ENCODE assay signal across 8 cellular contexts in the genomic region with DNA sequence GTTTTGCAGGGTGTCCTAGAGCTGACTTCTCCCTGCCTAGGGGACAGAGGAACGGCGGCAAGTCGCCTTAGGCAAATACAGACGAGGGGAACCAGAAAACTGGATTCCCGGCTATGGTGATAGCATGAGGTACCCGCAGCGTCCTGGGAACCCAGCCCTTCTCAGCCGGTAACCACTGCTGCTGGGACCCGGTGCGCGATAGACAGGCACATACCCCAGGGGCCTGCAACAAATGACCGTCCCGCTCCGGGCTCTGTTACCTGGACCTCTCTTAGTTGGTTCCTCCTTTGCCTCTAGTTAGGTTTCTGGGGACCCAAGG. TPM values are rescaled to one million over a fixed set of nuclear protein-coding genes. Genes with fewer than 3 reads are reported as not detected.
DNase-seq lines count a peak whose midpoint lies in the region; ATAC-seq, FAIRE-seq and TF ChIP-seq lines count a peak whose summit lies in the region.

No MANE protein-coding gene starts in this region.

- H3K36me3 Mint-ChIP-seq in activated T-helper 2 cell treated with anti-CD3 and anti-CD28 coated beads, Interferon-gamma antibody, Interleukin-2, Interleukin-4, amounts not matched to agents 10 μg/mL and 5 μg/mL and 100 μg/mL, durations not matched to agents 14 hours and 24 hours and 36 hours (ENCODE audit: low read depth), result peaks cover 3% of the 10 kb centered on the region

- H3K9me3 Mint-ChIP-seq in activated T-helper 2 cell treated with anti-CD3 and anti-CD28 coated beads, Interferon-gamma antibody, Interleukin-2, Interleukin-4, amounts not matched to agents 10 μg/mL and 5 μg/mL and 100 μg/mL, durations not matched to agents 14 hours and 24 hours and 36 hours, result no peaks in the 10 kb centered on the region

- no peaks in the 10 kb centered on the region for H3K36me3 ChIP-seq in iPS-18a (ENCODE audit: control insufficient read depth, low read depth, low read length)
- H3K36me3 ChIP-seq in suprapubic skin, result no peaks in the 10 kb centered on the region

- peaks cover 6% of the 10 kb centered on the region for H3K4me1 ChIP-seq in iPS-18a (ENCODE audit: control insufficient read depth, low read depth, low read length)
- H3K4me1 ChIP-seq in suprapubic skin, result peaks cover 21% of the 10 kb centered on the region

- peak overlapping the region; percentile 75 for H3K9ac ChIP-seq in iPS-18a (ENCODE audit: low read length)

- TF ChIP-seq POLR2A in suprapubic skin (IDR thresholded peaks at IDR 0.05), result no peak
- no peak for TF ChIP-seq POLR2A in GM12891 (IDR thresholded peaks at IDR 0.05; ENCODE audit: low read depth, low read length)

- no peak for TF ChIP-seq CTCF in suprapubic skin (IDR thresholded peaks at IDR 0.05)

- WGBS in suprapubic skin, result 15% methylated on average over 14 of the region's 14 CpGs

- H3K27ac Mint-ChIP-seq in activated T-helper 2 cell treated with anti-CD3 and anti-CD28 coated beads, Interferon-gamma antibody, Interleukin-2, Interleukin-4, amounts not matched to agents 10 μg/mL and 5 μg/mL and 100 μg/mL, durations not matched to agents 14 hours and 24 hours and 36 hours, result no peak overlapping the region

- peaks cover 57% of the 10 kb centered on the region for H3K27me3 Mint-ChIP-seq in activated T-helper 2 cell treated with anti-CD3 and anti-CD28 coated beads, Interferon-gamma antibody, Interleukin-2, Interleukin-4, amounts not matched to agents 10 μg/mL and 5 μg/mL and 100 μg/mL, durations not matched to agents 14 hours and 24 hours and 36 hours (ENCODE audit: low read depth)

- H3K4me3 ChIP-seq in iPS-18a (ENCODE audit: low read length) (peak overlapping the region; percentile 70), suprapubic skin (peak overlapping the region; percentile 62)

- H3K27me3 ChIP-seq in iPS-18a (ENCODE audit: control insufficient read depth, insufficient read depth, low read length) (peaks cover 50% of the 10 kb centered on the region), suprapubic skin (peaks cover 44% of the 10 kb centered on the region)

- H3K9me3 ChIP-seq in iPS-18a (ENCODE audit: control insufficient read depth, low read depth, low read length) (no peaks in the 10 kb centered on the region), suprapubic skin (no peaks in the 10 kb centered on the region)

- TF ChIP-seq EP300 in suprapubic skin (IDR thresholded peaks at IDR 0.05), result no peak

- no peak for DNase-seq in activated T-helper 2 cell treated with anti-CD3 and anti-CD28 coated beads, Interferon-gamma antibody, Interleukin-2, Interleukin-4, amounts not matched to agents 10 μg/mL and 5 μg/mL and 100 μg/mL, durations not matched to agents 14 hours and 24 hours and 36 hours (ENCODE audit: low spot score)
- DNase-seq in suprapubic skin (ENCODE audit: low spot score in 2 of 2) (no peak), GM12891 (ENCODE audit: insufficient read length, low spot score) (no peak), NCI-H1092 (lab: John Stamatoyannopoulos, UW) (no peak)

- H3K4me3 Mint-ChIP-seq in activated T-helper 2 cell treated with anti-CD3 and anti-CD28 coated beads, Interferon-gamma antibody, Interleukin-2, Interleukin-4, amounts not matched to agents 10 μg/mL and 5 μg/mL and 100 μg/mL, durations not matched to agents 14 hours and 24 hours and 36 hours (ENCODE audit: low read depth), result peak overlapping the region; percentile 63

- no peak for FAIRE-seq in GM12891 (lab: Jason Lieb, UNC)

- peaks cover 21% of the 10 kb centered on the region for H3K4me1 Mint-ChIP-seq in activated T-helper 2 cell treated with anti-CD3 and anti-CD28 coated beads, Interferon-gamma antibody, Interleukin-2, Interleukin-4, amounts not matched to agents 10 μg/mL and 5 μg/mL and 100 μg/mL, durations not matched to agents 14 hours and 24 hours and 36 hours (ENCODE audit: low read depth)

- peak; percentile 6 for ATAC-seq in GM19023 (IDR thresholded peaks at IDR 0.05; ENCODE audit: unreplicated experiment)
- ATAC-seq in HG02938 (IDR thresholded peaks at IDR 0.05; ENCODE audit: unreplicated experiment), result peak; percentile 4
- no peak for ATAC-seq in HG02571 (IDR thresholded peaks at IDR 0.05; ENCODE audit: unreplicated experiment)

- intact Hi-C loops in activated T-helper 2 cell treated with anti-CD3 and anti-CD28 coated beads, Interferon-gamma antibody, Interleukin-2, Interleukin-4, amounts not matched to agents 10 μg/mL and 5 μg/mL and 100 μg/mL, durations not matched to agents 14 hours and 24 hours and 36 hours (cut with micrococcal nuclease), result loop anchor here (1.0 to 10.0 kb wide), 4 partner anchors 13 to 545 kb away; a partner anchor contains a TSS

- H3K27ac ChIP-seq in iPS-18a (ENCODE audit: low read length), result no peak overlapping the region
- H3K27ac ChIP-seq in suprapubic skin, result no peak overlapping the region

TF ChIP-seq in GM12891, 5 proteins besides CTCF, POLR2A, EP300 and RAD21:
- no peak for TF ChIP-seq PAX5 (IDR thresholded peaks at IDR 0.05; ENCODE audit: insufficient read depth, low read length, severe bottlenecking)
- no peak for TF ChIP-seq POU2F2 (IDR thresholded peaks at IDR 0.05; ENCODE audit: low read depth, low read length)
- TF ChIP-seq TAF1 (IDR thresholded peaks at IDR 0.05; ENCODE audit: low read depth, low read length), result no peak
- TF ChIP-seq SPI1 (IDR thresholded peaks at IDR 0.05; ENCODE audit: low read depth, low read length), result no peak
- TF ChIP-seq POLR2AphosphoS5 (IDR thresholded peaks at IDR 0.05; ENCODE audit: low read depth, low read length), result no peak

RNA-seq across cellular contexts. Expression of a gene that starts 0.6 kb away (rescaled TPM):
- total RNA-seq in activated T-helper 2 cell treated with anti-CD3 and anti-CD28 coated beads, Interferon-gamma antibody, Interleukin-2, Interleukin-4, amounts not matched to agents 10 μg/mL and 5 μg/mL and 100 μg/mL, durations not matched to agents 14 hours and 24 hours and 36 hours, result 18.3 and 19.2 TPM in 2 replicates
- 10 to 100 TPM in 2 of 4 donors, 1 to 10 TPM in 2; 7.0 to 16.5 (median 10.0) TPM for total RNA-seq in suprapubic skin
- 0.04 TPM for polyA plus RNA-seq in GM12891 (2012; ENCODE audit: low read depth, missing spikeins)
